In the genomic region with DNA sequence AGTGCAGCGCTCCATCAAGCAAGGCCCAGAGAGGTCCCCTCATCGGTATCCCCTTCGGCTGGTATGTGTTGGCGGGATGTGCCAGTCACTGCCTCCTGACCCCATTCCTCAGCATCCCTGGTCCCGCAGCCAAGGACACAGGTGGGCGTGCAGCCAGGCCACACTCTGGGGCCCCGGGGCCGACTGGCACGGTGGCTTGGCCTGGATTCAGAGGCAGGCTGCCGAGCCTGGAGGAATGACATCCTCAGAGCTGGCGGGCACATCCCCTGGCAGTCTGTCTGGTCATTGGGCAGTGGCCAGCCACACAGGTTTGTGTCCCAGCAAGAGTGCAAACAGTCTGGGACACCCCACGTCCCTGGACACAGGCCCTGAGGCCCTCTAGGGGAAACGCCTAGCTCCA, we compare ENCODE assay signal across 1 cellular context.
TF ChIP-seq lines count a peak whose summit lies in the region.

No MANE protein-coding gene starts in this region.

TF ChIP-seq in WTC11, 78 proteins besides CTCF, POLR2A, EP300 and RAD21 (continued from another document):
- TF ChIP-seq, protein P1, sequence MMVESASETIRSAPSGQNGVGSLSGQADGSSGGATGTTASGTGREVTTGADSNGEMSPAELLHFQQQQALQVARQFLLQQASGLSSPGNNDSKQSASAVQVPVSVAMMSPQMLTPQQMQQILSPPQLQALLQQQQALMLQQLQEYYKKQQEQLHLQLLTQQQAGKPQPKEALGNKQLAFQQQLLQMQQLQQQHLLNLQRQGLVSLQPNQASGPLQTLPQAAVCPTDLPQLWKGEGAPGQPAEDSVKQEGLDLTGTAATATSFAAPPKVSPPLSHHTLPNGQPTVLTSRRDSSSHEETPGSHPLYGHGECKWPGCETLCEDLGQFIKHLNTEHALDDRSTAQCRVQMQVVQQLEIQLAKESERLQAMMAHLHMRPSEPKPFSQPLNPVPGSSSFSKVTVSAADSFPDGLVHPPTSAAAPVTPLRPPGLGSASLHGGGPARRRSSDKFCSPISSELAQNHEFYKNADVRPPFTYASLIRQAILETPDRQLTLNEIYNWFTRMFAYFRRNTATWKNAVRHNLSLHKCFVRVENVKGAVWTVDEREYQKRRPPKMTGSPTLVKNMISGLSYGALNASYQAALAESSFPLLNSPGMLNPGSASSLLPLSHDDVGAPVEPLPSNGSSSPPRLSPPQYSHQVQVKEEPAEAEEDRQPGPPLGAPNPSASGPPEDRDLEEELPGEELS (CRISPR knock-in tag; IDR thresholded peaks at IDR 0.05), result peak; percentile 6; the same call in 1 of the 2 replicates
- TF ChIP-seq MXD4 (CRISPR knock-in tag; IDR thresholded peaks at IDR 0.05; ENCODE audit: borderline replicate concordance), result no peak
